ENCODE assay signal across 23 cellular contexts in the genomic region with DNA sequence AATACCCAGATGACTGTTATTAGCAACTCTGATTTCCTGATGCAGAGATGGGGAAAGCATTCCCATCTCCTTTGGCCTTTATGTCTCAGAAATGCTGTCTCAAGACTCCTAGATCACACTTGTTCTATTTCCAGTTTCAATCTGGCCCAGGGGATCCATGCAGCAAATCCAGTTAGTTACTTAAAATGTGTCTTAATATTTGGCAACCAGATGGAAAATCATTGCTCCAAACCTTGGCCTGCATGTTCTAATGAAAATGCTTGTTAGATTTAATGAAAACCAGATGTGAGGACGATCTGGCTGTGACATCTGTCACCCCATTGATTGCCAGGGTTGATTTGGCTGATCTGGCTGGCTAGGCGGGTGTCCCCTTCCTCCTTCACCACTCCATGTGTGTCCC.
"Had no signal": no experiment of that assay in that cellular context is flagged by ENCODE, and none has a peak within 500 bp of the region (broad histone marks: within the 10 kb centered on the region; RNA-seq: fewer than 3 reads in every experiment).

No MANE protein-coding gene starts in this region.

- H3K4me3 ChIP-seq: dorsolateral prefrontal cortex, pancreas, psoas muscle, thyroid gland, upper lobe of right lung had no signal

- ATAC-seq: effector memory CD8-positive, alpha-beta T cell; esophagus mucosa; natural killer cell treated with Interleukin-12 subunit alpha and Interleukin-12 subunit beta and Interleukin-15 and Interleukin-18, amount 100 ng/mL, for 72 hours; pancreas; psoas muscle; stimulated activated naive CD8-positive, alpha-beta T cell treated with anti-CD3 and anti-CD28 coated beads, Interleukin-15, Interleukin-2, amounts not matched to agents 100 U/mL and 50 U/mL, for 24 hours; upper lobe of right lung had no signal

- DNase-seq: activated CD4-positive, alpha-beta memory T cell treated with anti-CD3 and anti-CD28 coated beads for 36 hours; activated CD4-positive, alpha-beta T cell treated with anti-CD3 and anti-CD28 coated beads for 48 hours; activated CD4-positive, CD25-positive, alpha-beta regulatory T cell; activated gamma-delta T cell treated with Interleukin-2 at 50 U/mL for 16 hours; activated T-cell treated with anti-CD3 and anti-CD28 coated beads for 4 hours; anterior cingulate cortex; brain microvascular endothelial cell; dorsolateral prefrontal cortex; effector memory CD8-positive, alpha-beta T cell; head of caudate nucleus; midbrain; pancreas; psoas muscle; right cardiac atrium; stimulated activated CD4-positive, alpha-beta T cell treated with anti-CD3 and anti-CD28 coated beads, Interleukin-12 subunit alpha, Interleukin-12 subunit beta, amount 100 ng/mL, for 4 hours; stimulated activated CD4-positive, alpha-beta T cell treated with anti-CD3 and anti-CD28 coated beads, Interleukin-4, amount 100 ng/mL, for 4 hours; stimulated activated naive CD8-positive, alpha-beta T cell treated with anti-CD3 and anti-CD28 coated beads, Interleukin-15, Interleukin-2, amounts not matched to agents 100 U/mL and 50 U/mL, for 24 hours; substantia nigra; T1000; thyroid gland; upper lobe of right lung had no signal

- H3K27me3 ChIP-seq: brain microvascular endothelial cell, pancreas, thyroid gland, upper lobe of right lung had no signal

- H3K27ac ChIP-seq: brain microvascular endothelial cell, dorsolateral prefrontal cortex, pancreas, psoas muscle, thyroid gland, upper lobe of right lung had no signal

- H3K4me1 ChIP-seq: pancreas, psoas muscle, thyroid gland, upper lobe of right lung had no signal

- H3K9me3 ChIP-seq: pancreas, psoas muscle, thyroid gland, upper lobe of right lung had no signal

- H3K36me3 ChIP-seq: brain microvascular endothelial cell, pancreas, thyroid gland, upper lobe of right lung had no signal
